Comparison of ENCODE assay signal across 21 cellular contexts in genomic region chr4:125062079-125062478, GRCh38.
DNase-seq lines count a peak whose midpoint lies in the region; ATAC-seq and TF ChIP-seq lines count a peak whose summit lies in the region.
"Had no signal": no experiment of that assay in that cellular context is flagged by ENCODE, and none has a peak within 500 bp of the region (broad histone marks: within the 10 kb centered on the region; RNA-seq: fewer than 3 reads in every experiment).

No MANE protein-coding gene starts in this region.

- H3K4me1 ChIP-seq in ACC112 (ENCODE audit: control insufficient read depth, insufficient read depth, low read length, unreplicated experiment) (peaks cover 10% of the 10 kb centered on the region), HUES6 (ENCODE audit: control insufficient read depth, insufficient read depth, low read length) (no peaks in the 10 kb centered on the region), adipocyte (ENCODE audit: control insufficient read depth, insufficient read depth, low read length) (no peaks in the 10 kb centered on the region)
- H3K4me1 ChIP-seq: SJSA1 had no signal

- DNase-seq in adipocyte (ENCODE audit: low read depth): no peak
- no peak for DNase-seq in nephron progenitor cell
- DNase-seq in HFFc6: no peak
- DNase-seq in G401 (ENCODE audit: low spot score): no peak
- no peak for DNase-seq in foreskin melanocyte
- DNase-seq: CD8-positive, alpha-beta memory T cell; GF-D8; GM23248; Karpas-422; NCI-H1694; NCI-H2081 treated with DMSO at 0.1 percent for 48 hours; NCI-H2227 treated with DMSO at 0.1 percent for 48 hours; NCI-H510A; NCI-H774; T-helper 1 cell had no signal

- no peaks in the 10 kb centered on the region for H3K79me2 ChIP-seq in ACC112 (ENCODE audit: control insufficient read depth, insufficient read depth, low read length, unreplicated experiment)

- no peak overlapping the region for H3K27ac ChIP-seq in ACC112 (ENCODE audit: low read depth, low read length)
- 0 out of 2 replicates have a peak overlapping the region, but pooled peaks have one; percentile 26 for H3K27ac ChIP-seq in HUES6 (ENCODE audit: low read depth, low read length)
- H3K27ac ChIP-seq: C4-2B, GM23248, SJSA1 had no signal

- H3K4me3 ChIP-seq in ACC112 (ENCODE audit: low read depth, low read length): peak overlapping the region; percentile 46; the same call in 1 of the 2 replicates
- H3K4me3 ChIP-seq in HUES6 (ENCODE audit: low read depth, low read length): no peak overlapping the region
- peak overlapping the region; percentile 45 for H3K4me3 ChIP-seq in adipocyte (ENCODE audit: low read length)
- H3K4me3 ChIP-seq: GM23248, SJSA1 had no signal

- in situ Hi-C loops in G401 (cut with HindIII; ENCODE audit: low sequenced_read_pairs): no loop called here

- H3K9me3 ChIP-seq in HUES6 (ENCODE audit: control insufficient read depth, insufficient read depth, low read depth, low read length): no peaks in the 10 kb centered on the region
- H3K9me3 ChIP-seq in adipocyte (ENCODE audit: control insufficient read depth, low read length): no peaks in the 10 kb centered on the region
- H3K9me3 ChIP-seq: SJSA1 had no signal

- H2AFZ ChIP-seq in ACC112 (ENCODE audit: low read length, unreplicated experiment): peak overlapping the region; percentile 89
- H2AFZ ChIP-seq: GM23248 had no signal

- no peak for ATAC-seq in GM18517 (IDR thresholded peaks at IDR 0.05; ENCODE audit: unreplicated experiment)

- no peaks in the 10 kb centered on the region for H3K27me3 ChIP-seq in ACC112 (ENCODE audit: insufficient read depth, low read length)
- H3K27me3 ChIP-seq in HUES6 (ENCODE audit: control insufficient read depth, insufficient read depth, low read length): no peaks in the 10 kb centered on the region
- H3K27me3 ChIP-seq in adipocyte (replicated peaks; ENCODE audit: control insufficient read depth, insufficient read depth, low read length): no peaks in the 10 kb centered on the region
- H3K27me3 ChIP-seq: SJSA1 had no signal

- H3K27ac Mint-ChIP-seq in nephron progenitor cell (peak overlapping the region; percentile 89), HFFc6 (no peak overlapping the region)
- H3K27ac Mint-ChIP-seq: CD8-positive, alpha-beta memory T cell; IgD-negative memory B cell had no signal

- no peak overlapping the region for H3K9ac ChIP-seq in HUES6 (ENCODE audit: low read length)
- no peak overlapping the region for H3K9ac ChIP-seq in adipocyte (ENCODE audit: low read length)
- H3K9ac ChIP-seq: GM23248 had no signal

- H3K27me3 Mint-ChIP-seq in nephron progenitor cell (ENCODE audit: low read depth, poor library complexity) (no peaks in the 10 kb centered on the region), HFFc6 (ENCODE audit: insufficient read depth) (no peaks in the 10 kb centered on the region; the same call in none of the 2 replicates)
- H3K27me3 Mint-ChIP-seq: CD8-positive, alpha-beta memory T cell; IgD-negative memory B cell had no signal

- H3K4me1 Mint-ChIP-seq in nephron progenitor cell (peaks cover 17% of the 10 kb centered on the region), HFFc6 (ENCODE audit: low read depth) (peaks cover 15% of the 10 kb centered on the region)
- H3K4me1 Mint-ChIP-seq: CD8-positive, alpha-beta memory T cell; IgD-negative memory B cell had no signal

- TF ChIP-seq CTCF in nephron progenitor cell (IDR thresholded peaks at IDR 0.05) (no peak), HFFc6 (IDR thresholded peaks at IDR 0.05) (no peak)

- H3K36me3 ChIP-seq in ACC112 (ENCODE audit: insufficient read depth, low read length) (no peaks in the 10 kb centered on the region), HUES6 (ENCODE audit: control insufficient read depth, insufficient read depth, low read length) (no peaks in the 10 kb centered on the region), adipocyte (ENCODE audit: control insufficient read depth, insufficient read depth, low read length, severe bottlenecking) (no peaks in the 10 kb centered on the region)
- H3K36me3 ChIP-seq: SJSA1 had no signal

- no peaks in the 10 kb centered on the region for H3K9me3 Mint-ChIP-seq in nephron progenitor cell
- H3K9me3 Mint-ChIP-seq in HFFc6: no peaks in the 10 kb centered on the region; the same call in 1 of the 2 replicates

- H3K36me3 Mint-ChIP-seq in nephron progenitor cell (ENCODE audit: low read depth) (no peaks in the 10 kb centered on the region), HFFc6 (ENCODE audit: low read depth) (no peaks in the 10 kb centered on the region)
- H3K36me3 Mint-ChIP-seq: CD8-positive, alpha-beta memory T cell; IgD-negative memory B cell had no signal

- H3K4me3 Mint-ChIP-seq in nephron progenitor cell (no peak overlapping the region), HFFc6 (no peak overlapping the region)
- H3K4me3 Mint-ChIP-seq: CD8-positive, alpha-beta memory T cell; IgD-negative memory B cell had no signal
